Comparison of ENCODE assay signal across 18 cellular contexts in the genomic region with DNA sequence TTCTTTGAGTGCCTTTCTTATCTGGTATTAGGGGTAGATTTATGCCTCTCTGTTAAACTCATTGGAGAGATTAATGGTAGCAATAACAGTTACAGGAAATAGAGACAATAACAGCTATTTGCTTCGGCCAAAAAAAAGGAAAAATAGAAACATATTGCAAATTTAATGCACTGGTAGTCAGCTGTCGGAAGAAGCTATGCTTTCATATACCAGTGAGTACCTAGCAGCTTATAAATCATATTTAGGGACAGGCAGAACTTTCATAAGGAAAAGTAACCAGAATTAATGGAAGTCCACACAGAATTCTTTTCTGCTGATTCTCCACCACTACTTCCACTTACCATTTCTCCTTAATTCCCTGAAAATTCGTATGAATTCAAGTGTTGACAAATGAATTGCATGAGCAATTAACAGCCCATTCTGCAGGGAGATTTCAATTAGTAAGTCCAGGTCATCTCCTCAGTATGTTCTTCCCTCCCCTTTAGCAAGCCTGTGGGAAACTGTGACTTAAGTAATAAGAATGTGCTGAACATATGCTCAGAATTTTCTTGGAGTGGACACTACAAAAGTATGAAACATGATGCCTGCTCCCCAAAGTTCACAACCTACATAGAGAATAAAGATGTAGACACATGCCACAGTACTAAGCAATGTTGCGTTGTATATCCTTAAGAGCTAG.
DNase-seq lines count a peak whose midpoint lies in the region; ATAC-seq and TF ChIP-seq lines count a peak whose summit lies in the region.
"Had no signal": no experiment of that assay in that cellular context is flagged by ENCODE, and none has a peak within 500 bp of the region (broad histone marks: within the 10 kb centered on the region; RNA-seq: fewer than 3 reads in every experiment).

No MANE protein-coding gene starts in this region.

- H3K9ac ChIP-seq in smooth muscle cell (ENCODE audit: low read depth): no peak overlapping the region
- H3K9ac ChIP-seq: neural progenitor cell had no signal

- 37% methylated on average over 4 of the region's 4 CpGs for WGBS in smooth muscle cell (ENCODE audit: low lambda C conversion rate)

- H3K4me3 ChIP-seq in RWPE2 (ENCODE audit: severe bottlenecking) (no peak overlapping the region), smooth muscle cell (no peak overlapping the region)
- H3K4me3 ChIP-seq: dorsolateral prefrontal cortex, gastrocnemius medialis, GM23338, neural progenitor cell, right atrium auricular region had no signal

- no peak overlapping the region for H2AFZ ChIP-seq in smooth muscle cell (ENCODE audit: low read depth)
- H2AFZ ChIP-seq: GM23338, neural progenitor cell had no signal

- H3K79me2 ChIP-seq in smooth muscle cell (ENCODE audit: low read depth): no peaks in the 10 kb centered on the region

- H3K27ac ChIP-seq in RWPE2 (ENCODE audit: poor library complexity, severe bottlenecking) (peak overlapping the region; percentile 10), smooth muscle cell (ENCODE audit: low read depth) (peak overlapping the region; percentile 26)
- H3K27ac ChIP-seq: 22Rv1, dorsolateral prefrontal cortex, gastrocnemius medialis, neural progenitor cell, right atrium auricular region had no signal

- H3F3A ChIP-seq in smooth muscle cell (ENCODE audit: low read depth): no peaks in the 10 kb centered on the region

- TF ChIP-seq CTCF in RWPE2 (IDR thresholded peaks at IDR 0.05; ENCODE audit: poor library complexity, severe bottlenecking) (no peak), smooth muscle cell (IDR thresholded peaks at IDR 0.05; ENCODE audit: borderline replicate concordance, insufficient read depth, poor library complexity, severe bottlenecking) (no peak)

- H3K9me3 ChIP-seq in RWPE2 (ENCODE audit: severe bottlenecking) (no peaks in the 10 kb centered on the region), smooth muscle cell (replicated peaks; ENCODE audit: low read depth) (no peaks in the 10 kb centered on the region)
- H3K9me3 ChIP-seq: gastrocnemius medialis, right atrium auricular region had no signal

- H4K20me1 ChIP-seq in smooth muscle cell (ENCODE audit: low read depth): no peaks in the 10 kb centered on the region

- DNase-seq in NCI-H82 (lab: John Stamatoyannopoulos, UW): peak; percentile 9
- DNase-seq in NCI-H82 treated with DMSO at 0.1 percent for 48 hours (lab: John Stamatoyannopoulos, UW; ENCODE audit: unreplicated experiment): no peak
- DNase-seq in RWPE2 (ENCODE audit: low spot score): no peak
- peak; percentile 74 for DNase-seq in fibroblast of gingiva (ENCODE audit: low read depth)
- no peak for DNase-seq in smooth muscle cell (lab: John Stamatoyannopoulos, UW; ENCODE audit: unreplicated experiment)
- DNase-seq in germinal center (ENCODE audit: low spot score): no peak
- no peak for DNase-seq in NCI-H1092 (lab: John Stamatoyannopoulos, UW)
- no peak for DNase-seq in epidermal melanocyte (ENCODE audit: insufficient read length, low spot score)
- DNase-seq: activated CD4-positive, alpha-beta T cell treated with anti-CD3 and anti-CD28 coated beads, Interleukin-2, amount 50 U/mL, for 48 hours; activated T-cell treated with anti-CD3 and anti-CD28 coated beads, Interleukin-2, amount 50 U/mL, for 72 hours; dorsolateral prefrontal cortex; gastrocnemius medialis; NCI-H2107; SHP77 had no signal

- peak overlapping the region; percentile 53 for H3K4me2 ChIP-seq in smooth muscle cell
- H3K4me2 ChIP-seq: GM23338, neural progenitor cell had no signal

- H3K4me1 ChIP-seq in RWPE2 (ENCODE audit: insufficient read depth, poor library complexity, severe bottlenecking) (peaks cover 11% of the 10 kb centered on the region), smooth muscle cell (ENCODE audit: low read depth) (no peaks in the 10 kb centered on the region)
- H3K4me1 ChIP-seq: gastrocnemius medialis, neural progenitor cell, right atrium auricular region had no signal

- H3K27me3 ChIP-seq in RWPE2 (ENCODE audit: insufficient read depth, poor library complexity, severe bottlenecking) (no peaks in the 10 kb centered on the region), smooth muscle cell (ENCODE audit: low read depth) (no peaks in the 10 kb centered on the region)
- H3K27me3 ChIP-seq: dorsolateral prefrontal cortex, gastrocnemius medialis, neural progenitor cell, right atrium auricular region had no signal

- H3K36me3 ChIP-seq in RWPE2 (ENCODE audit: low read depth) (no peaks in the 10 kb centered on the region), smooth muscle cell (ENCODE audit: low read depth) (no peaks in the 10 kb centered on the region)
- H3K36me3 ChIP-seq: gastrocnemius medialis, neural progenitor cell, right atrium auricular region had no signal

- peak; percentile 82 for ATAC-seq in RWPE2 (ENCODE audit: low read depth)
- ATAC-seq: activated T-cell treated with anti-CD3 and anti-CD28 coated beads, Interleukin-2, amount 50 U/mL, for 72 hours; gastrocnemius medialis; GM23338 had no signal

Comparison
In these comparisons a context has a peak if more than half of its experiments do, and no peak if none do; other contexts are left out.
1. DNase-seq: peak in NCI-H82 (single experiment) and fibroblast of gingiva (single experiment); none in NCI-H82 treated with DMSO at 0.1 percent for 48 hours (single experiment), RWPE2 (single experiment), smooth muscle cell (single experiment), germinal center (single experiment), NCI-H1092 (single experiment) and epidermal melanocyte (single experiment).